Comparison of ENCODE assay signal across 19 cellular contexts in the genomic region with DNA sequence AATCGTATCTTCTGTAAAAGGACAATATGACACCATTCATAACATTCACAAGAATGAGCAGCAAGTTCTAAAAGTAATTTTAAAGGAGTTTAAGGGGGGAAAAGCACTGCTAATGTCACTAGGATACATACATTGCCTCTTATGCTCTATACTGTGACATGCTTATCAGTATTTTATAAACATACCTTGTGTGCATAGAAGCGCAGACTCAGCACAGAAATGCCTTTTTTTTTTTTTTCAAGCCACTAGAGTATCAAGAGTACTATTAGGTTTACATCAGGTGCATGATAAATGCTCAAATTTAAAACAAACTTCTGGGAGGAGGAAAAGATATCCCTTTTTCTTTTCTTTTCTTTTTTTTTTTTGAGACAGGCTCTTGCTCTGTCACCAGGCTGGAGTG. TPM values are rescaled to one million over a fixed set of nuclear protein-coding genes. Genes with fewer than 3 reads are reported as not detected.
DNase-seq lines count a peak whose midpoint lies in the region; ATAC-seq, FAIRE-seq and TF ChIP-seq lines count a peak whose summit lies in the region.
"Had no signal": no experiment of that assay in that cellular context is flagged by ENCODE, and none has a peak within 500 bp of the region (broad histone marks: within the 10 kb centered on the region; RNA-seq: fewer than 3 reads in every experiment).

No MANE protein-coding gene starts in this region.

- H3K4me3 Mint-ChIP-seq in CD8-positive, alpha-beta T cell: no peak overlapping the region
- H3K4me3 Mint-ChIP-seq: CD4-positive, alpha-beta memory T cell had no signal

- peak overlapping the region; percentile 8; the same call in 1 of the 2 replicates for H3K27ac ChIP-seq in 22Rv1
- no peak overlapping the region for H3K27ac ChIP-seq in CD8-positive, alpha-beta T cell (ENCODE audit: low read depth, low read length)
- peak overlapping the region; percentile 37; the same call in 1 of the 3 replicates for H3K27ac ChIP-seq in K562 (ENCODE audit: extremely low read depth, low read depth, low read length)
- no peak overlapping the region for H3K27ac ChIP-seq in osteoblast (ENCODE audit: low read depth, low read length)
- H3K27ac ChIP-seq in RWPE1: no peak overlapping the region

- WGBS in K562 (ENCODE audit: insufficient coverage, low coverage, missing lambda C conversion rate): 0% methylated on average over 2 of the region's 2 CpGs

- TF ChIP-seq POLR2A in K562 (conservative IDR thresholded peaks at IDR 0.05): no peak

- H3K9me1 ChIP-seq in K562 (ENCODE audit: control insufficient read depth, insufficient read depth, low read length): no peaks in the 10 kb centered on the region

- H3K36me3 ChIP-seq in CD8-positive, alpha-beta T cell (ENCODE audit: insufficient read depth, low read length): peaks cover 25% of the 10 kb centered on the region
- H3K36me3 ChIP-seq in K562 (ENCODE audit: control insufficient read depth, insufficient read depth, low read length): peaks cover 31% of the 10 kb centered on the region
- peaks cover 35% of the 10 kb centered on the region for H3K36me3 ChIP-seq in osteoblast (ENCODE audit: insufficient read depth, low read length)

- H3K27ac Mint-ChIP-seq in CD8-positive, alpha-beta T cell: peak overlapping the region; percentile 16

- no peaks in the 10 kb centered on the region for H3K9me3 ChIP-seq in CD8-positive, alpha-beta T cell (ENCODE audit: low read length)
- H3K9me3 ChIP-seq in K562 (replicated peaks; ENCODE audit: control insufficient read depth, insufficient read depth, low read depth, low read length) (no peaks in the 10 kb centered on the region), osteoblast (ENCODE audit: low read depth, low read length) (no peaks in the 10 kb centered on the region)

- H4K20me1 ChIP-seq in K562 (replicated peaks; ENCODE audit: control insufficient read depth, insufficient read depth, low read length) (no peaks in the 10 kb centered on the region), osteoblast (ENCODE audit: insufficient read depth, low read length) (peaks cover 13% of the 10 kb centered on the region)

- no peak for TF ChIP-seq RAD21 in K562 (CRISPR knock-in tag; conservative IDR thresholded peaks at IDR 0.05 in 1 of 2, IDR thresholded peaks at IDR 0.05 in 1 of 2)

- TF ChIP-seq CTCF in 22Rv1 (IDR thresholded peaks at IDR 0.05) (no peak), K562 (IDR thresholded peaks at IDR 0.05 in 2 of 3, conservative IDR thresholded peaks at IDR 0.05 in 1 of 3; ENCODE audit: insufficient read depth in 2 of 3, low read depth in 1 of 3, low read length in 3 of 3) (no peak), osteoblast (IDR thresholded peaks at IDR 0.05; ENCODE audit: extremely low read depth, low read depth, low read length) (no peak), RWPE1 (conservative IDR thresholded peaks at IDR 0.05; ENCODE audit: low read depth) (no peak)
- no peak for TF ChIP-seq CTCF in CD8-positive, alpha-beta T cell (IDR thresholded peaks at IDR 0.05)

- no peak for TF ChIP-seq EP300 in K562 (IDR thresholded peaks at IDR 0.05; ENCODE audit: low read length)

- FAIRE-seq in K562 (lab: Jason Lieb, UNC): no peak
- FAIRE-seq: D721Med, G401.6, GM12878 had no signal

- H3K27me3 ChIP-seq in CD8-positive, alpha-beta T cell (ENCODE audit: insufficient read depth, low read length): no peaks in the 10 kb centered on the region
- H3K27me3 ChIP-seq in K562 (ENCODE audit: control insufficient read depth in 2 of 2, insufficient read depth in 2 of 2, low read length in 2 of 2) (no peaks in the 10 kb centered on the region), osteoblast (ENCODE audit: insufficient read depth, low read length) (no peaks in the 10 kb centered on the region)

- H3K9me3 Mint-ChIP-seq in CD8-positive, alpha-beta T cell: no peaks in the 10 kb centered on the region
- H3K9me3 Mint-ChIP-seq: CD4-positive, alpha-beta memory T cell had no signal

- POLR2A ChIA-PET in CD8-positive, alpha-beta T cell (lab: Charles Lee): interaction anchor here (0.6 kb wide), 1 partner anchor 352 kb away, joined by 3 read pairs; no protein-coding TSS in a partner anchor
- POLR2A ChIA-PET in K562 (lab: Yijun Ruan, JAX): interaction anchor here (2.7 kb wide), 1 partner anchor 13 kb away, joined by 12 read pairs; the partner anchor contains the start of gene SMARCC2
- POLR2A ChIA-PET in RWPE1 (lab: Yijun Ruan, JAX; ENCODE audit: low non-redundant PET): interaction anchor here (0.6 kb wide), 1 partner anchor 27 kb away, joined by 4 read pairs; the partner anchor contains the start of gene SLC39A5

- H2AFZ ChIP-seq in K562 (ENCODE audit: low read depth, low read length) (peak overlapping the region; percentile 4), osteoblast (ENCODE audit: low read length) (no peak overlapping the region)

- no peaks in the 10 kb centered on the region for H3K4me1 ChIP-seq in CD8-positive, alpha-beta T cell (ENCODE audit: insufficient read depth, low read length)
- peaks cover 2 to 25% of the 10 kb centered on the region in 2 experiments; a peak in 3 of 5 replicates for H3K4me1 ChIP-seq in K562 (replicated peaks in 1 of 2; ENCODE audit: control insufficient read depth in 2 of 2, insufficient read depth in 2 of 2, low read length in 2 of 2)
- H3K4me1 ChIP-seq in osteoblast (ENCODE audit: insufficient read depth, low read length): peaks cover 11% of the 10 kb centered on the region

- no peak overlapping the region for H3K4me3 ChIP-seq in CD8-positive, alpha-beta T cell (ENCODE audit: low read depth, low read length)
- no peak overlapping the region for H3K4me3 ChIP-seq in K562
- no peak overlapping the region for H3K4me3 ChIP-seq in osteoblast (ENCODE audit: insufficient read depth, low read length)
- H3K4me3 ChIP-seq: GM12878 had no signal

- H3K36me3 Mint-ChIP-seq in CD8-positive, alpha-beta T cell: peaks cover 31% of the 10 kb centered on the region

- no peak for DNase-seq in CD8-positive, alpha-beta T cell
- DNase-seq in K562 (ENCODE audit: extremely low read depth in 1 of 4, low spot score in 3 of 4) (no peak), osteoblast (ENCODE audit: insufficient read length, low spot score, missing footprints) (peak; percentile 4), SK-N-DZ (ENCODE audit: low spot score) (no peak), cerebellar nuclear complex (lab: John Stamatoyannopoulos, UW) (no peak), RWPE1 (ENCODE audit: low spot score) (no peak)
- DNase-seq in stimulated activated CD4-positive, alpha-beta T cell treated with anti-CD3 and anti-CD28 coated beads, Interleukin-2, amount 100 ng/mL, for 48 hours: no peak
- DNase-seq: AML-193; CD4-positive, alpha-beta memory T cell; DND-41; NCI-H187; NCI-H226; NCI-H524 treated with DMSO at 0.1 percent for 48 hours; SHP77 treated with DMSO at 0.1 percent for 48 hours had no signal

- no peaks in the 10 kb centered on the region for H3K4me1 Mint-ChIP-seq in CD8-positive, alpha-beta T cell (ENCODE audit: low read depth)

- H3K79me2 ChIP-seq in K562 (ENCODE audit: control insufficient read depth, insufficient read depth, low read length) (no peaks in the 10 kb centered on the region), osteoblast (ENCODE audit: insufficient read depth, low read length) (no peaks in the 10 kb centered on the region)

- intact Hi-C loops in CD8-positive, alpha-beta T cell (cut with DNase I, micrococcal nuclease): no loop called here
- intact Hi-C loops in K562 (cut with micrococcal nuclease): no loop called here

- no peak for ATAC-seq in CD8-positive, alpha-beta T cell
- ATAC-seq in K562: peak; percentile 11; the same call in 2 of the 3 replicates
- ATAC-seq: GM12878, HCT116 had no signal

- no peak overlapping the region for H3K9ac ChIP-seq in K562 (ENCODE audit: insufficient read depth in 1 of 2, low read depth in 2 of 2, low read length in 2 of 2)

- CTCF ChIA-PET in CD8-positive, alpha-beta T cell (lab: Charles Lee): interaction anchor here (2.3 to 4.7 kb wide), 2 partner anchors 11 to 14 kb away, joined by 7 to 17 read pairs; partner anchors contain the start of gene SMARCC2
- CTCF ChIA-PET in K562 (lab: Yijun Ruan, JAX; ENCODE audit: low intra/inter-chr PET ratio) (no interaction called here), RWPE1 (lab: Yijun Ruan, JAX) (interaction anchor here (3.1 kb wide), 1 partner anchor 13 kb away, joined by 11 read pairs; the partner anchor contains the start of gene SMARCC2)

- no peak overlapping the region for H3K4me2 ChIP-seq in K562 (ENCODE audit: insufficient read depth, low read length)
- H3K4me2 ChIP-seq in osteoblast (ENCODE audit: insufficient read depth, low read length): no peak overlapping the region

- no peaks in the 10 kb centered on the region for H3K27me3 Mint-ChIP-seq in CD8-positive, alpha-beta T cell (ENCODE audit: low read depth)
- H3K27me3 Mint-ChIP-seq: CD4-positive, alpha-beta memory T cell had no signal

- no TSS peak for BruUV-seq in K562 (replicated peaks; lab: Mats Ljungman, UMichigan)

- in situ Hi-C loops in K562 (cut with MboI): no loop called here

RNA-seq across cellular contexts. Expression of gene SMARCC2, which starts 13.6 kb away (rescaled TPM):
- 100 to 1,000 TPM; 109 to 113 TPM for total RNA-seq in CD8-positive, alpha-beta T cell
- total RNA-seq in K562 (2011; cell fraction: chromatin; rRNA removed; ENCODE audit: low replicate concordance): 585 and 631 TPM in 2 replicates
- 245 and 259 TPM in 2 replicates for total RNA-seq in K562 (2011; cell fraction: nucleolus; rRNA removed)
- 295 and 306 TPM in 2 replicates for total RNA-seq in K562 (2011; cell fraction: nucleoplasm; rRNA removed)
- total RNA-seq in K562 (2014; rRNA removed): 30.8 and 32.4 TPM in 2 replicates
- total RNA-seq in K562 (2014; rRNA removed; fragmentation: Illumina TruSeq; extraction: Trizol): 36.6 and 41.1 TPM in 2 replicates
- 35.0 and 35.9 TPM in 2 replicates for total RNA-seq in K562 (2015; rRNA removed; fragmentation: Illumina TruSeq; extraction: Trizol)
- 70.2 and 86.0 TPM in 2 replicates for total RNA-seq in K562 (2021)
- polyA plus RNA-seq in K562 (2011; rRNA removed): 45.1 and 64.6 TPM in 2 replicates
- polyA plus RNA-seq in K562 (2011; cell fraction: cytosol; rRNA removed): 21.5 and 23.9 TPM in 2 replicates
- 217 and 238 TPM in 2 replicates for polyA plus RNA-seq in K562 (2011; cell fraction: nucleus; rRNA removed)
- 80.2 and 85.8 TPM in 2 replicates for polyA plus RNA-seq in K562 (2012)
- polyA plus RNA-seq in K562 (2014; fragmentation: Illumina TruSeq; extraction: Trizol): 75.9 and 84.8 TPM in 2 replicates
- polyA plus RNA-seq in K562 (2014; fragmentation: Nextera tagmentation; extraction: Ambion mirVana): 10 to 100 TPM; 11.9 to 29.1 TPM
- 49.8 and 54.0 TPM in 2 replicates for polyA plus RNA-seq in K562 (2014; rRNA removed)
- 86.2 and 108 TPM in 2 replicates for polyA minus RNA-seq in K562 (2011; rRNA and poly(A)+ RNA removed)
- 50.7 and 61.7 TPM in 2 replicates for polyA minus RNA-seq in K562 (2011; cell fraction: cytosol; rRNA and poly(A)+ RNA removed)
- polyA minus RNA-seq in K562 (2011; cell fraction: nucleus; rRNA and poly(A)+ RNA removed): 101 and 155 TPM in 2 replicates
- 65.9 and 70.4 TPM in 2 replicates for total RNA-seq in osteoblast
- 37.5 and 42.6 TPM in 2 replicates for polyA plus RNA-seq in SK-N-DZ (2014; cell fraction: cytosol; rRNA removed)
- 113 and 170 TPM in 2 replicates for polyA plus RNA-seq in SK-N-DZ (2014; cell fraction: nucleus; rRNA removed)

RNA-seq across cellular contexts. Expression of gene RNF41, which starts 18.9 kb away (rescaled TPM):
- 10 to 100 TPM; 41.0 to 41.6 TPM for total RNA-seq in CD8-positive, alpha-beta T cell
- total RNA-seq in K562 (2011; cell fraction: chromatin; rRNA removed; ENCODE audit: low replicate concordance): 38.1 and 80.4 TPM in 2 replicates
- 46.2 and 48.2 TPM in 2 replicates for total RNA-seq in K562 (2011; cell fraction: nucleolus; rRNA removed)
- total RNA-seq in K562 (2011; cell fraction: nucleoplasm; rRNA removed): 35.6 and 42.0 TPM in 2 replicates
- total RNA-seq in K562 (2014; rRNA removed) (28.7 and 39.7 TPM in 2 replicates), K562 (2014; rRNA removed; fragmentation: Illumina TruSeq; extraction: Trizol) (32.2 and 33.8 TPM in 2 replicates), K562 (2015; rRNA removed; fragmentation: Illumina TruSeq; extraction: Trizol) (28.2 and 29.0 TPM in 2 replicates), K562 (2021) (37.1 and 40.6 TPM in 2 replicates), osteoblast (155 and 159 TPM in 2 replicates)
- polyA plus RNA-seq in K562 (2011; rRNA removed) (45.4 and 63.8 TPM in 2 replicates), K562 (2014; fragmentation: Illumina TruSeq; extraction: Trizol) (46.8 and 53.2 TPM in 2 replicates), K562 (2014; fragmentation: Nextera tagmentation; extraction: Ambion mirVana) (10 to 100 TPM; 29.7 to 30.0 TPM), K562 (2014; rRNA removed) (36.0 and 39.3 TPM in 2 replicates)
- 85.1 and 97.2 TPM in 2 replicates for polyA plus RNA-seq in K562 (2011; cell fraction: cytosol; rRNA removed)
- 35.0 and 44.2 TPM in 2 replicates for polyA plus RNA-seq in K562 (2011; cell fraction: nucleus; rRNA removed)
- polyA plus RNA-seq in K562 (2012): 22.7 and 44.3 TPM in 2 replicates
- 94.3 and 95.6 TPM in 2 replicates for polyA minus RNA-seq in K562 (2011; rRNA and poly(A)+ RNA removed)
- 44.2 and 59.1 TPM in 2 replicates for polyA minus RNA-seq in K562 (2011; cell fraction: cytosol; rRNA and poly(A)+ RNA removed)
- 19.4 and 38.8 TPM in 2 replicates for polyA minus RNA-seq in K562 (2011; cell fraction: nucleus; rRNA and poly(A)+ RNA removed)
- polyA plus RNA-seq in SK-N-DZ (2014; cell fraction: cytosol; rRNA removed): 45.4 and 48.1 TPM in 2 replicates
- 25.7 and 25.9 TPM in 2 replicates for polyA plus RNA-seq in SK-N-DZ (2014; cell fraction: nucleus; rRNA removed)

RNA-seq across cellular contexts. Expression of gene NABP2, which starts 21.3 kb away (rescaled TPM):
- 1 to 10 TPM; 6.8 to 7.4 TPM for total RNA-seq in CD8-positive, alpha-beta T cell
- total RNA-seq in K562 (2011; cell fraction: chromatin; rRNA removed; ENCODE audit: low replicate concordance): 7.0 and 11.2 TPM in 2 replicates
- 9.1 and 11.5 TPM in 2 replicates for total RNA-seq in K562 (2011; cell fraction: nucleolus; rRNA removed)
- 12.6 and 12.7 TPM in 2 replicates for total RNA-seq in K562 (2011; cell fraction: nucleoplasm; rRNA removed)
- 49.3 and 53.1 TPM in 2 replicates for total RNA-seq in K562 (2014; rRNA removed)
- total RNA-seq in K562 (2014; rRNA removed; fragmentation: Illumina TruSeq; extraction: Trizol): 38.1 and 38.2 TPM in 2 replicates
- 50.0 and 51.5 TPM in 2 replicates for total RNA-seq in K562 (2015; rRNA removed; fragmentation: Illumina TruSeq; extraction: Trizol)
- 39.5 and 43.1 TPM in 2 replicates for total RNA-seq in K562 (2021)
- polyA plus RNA-seq in K562 (2011; rRNA removed): 51.6 and 60.6 TPM in 2 replicates
- polyA plus RNA-seq in K562 (2011; cell fraction: cytosol; rRNA removed): 66.8 and 75.5 TPM in 2 replicates
- 13.8 and 14.0 TPM in 2 replicates for polyA plus RNA-seq in K562 (2011; cell fraction: nucleus; rRNA removed)
- 44.4 and 46.0 TPM in 2 replicates for polyA plus RNA-seq in K562 (2012)
- 43.5 and 43.8 TPM in 2 replicates for polyA plus RNA-seq in K562 (2014; fragmentation: Illumina TruSeq; extraction: Trizol)
- polyA plus RNA-seq in K562 (2014; fragmentation: Nextera tagmentation; extraction: Ambion mirVana): 10 to 100 TPM; 11.3 to 28.0 TPM
- 46.8 and 58.2 TPM in 2 replicates for polyA plus RNA-seq in K562 (2014; rRNA removed)
- 27.9 and 28.7 TPM in 2 replicates for polyA minus RNA-seq in K562 (2011; rRNA and poly(A)+ RNA removed)
- 17.8 and 19.0 TPM in 2 replicates for polyA minus RNA-seq in K562 (2011; cell fraction: cytosol; rRNA and poly(A)+ RNA removed)
- polyA minus RNA-seq in K562 (2011; cell fraction: nucleus; rRNA and poly(A)+ RNA removed): 4.4 and 8.1 TPM in 2 replicates
- 26.8 and 27.4 TPM in 2 replicates for total RNA-seq in osteoblast
- polyA plus RNA-seq in SK-N-DZ (2014; cell fraction: cytosol; rRNA removed): 143 and 150 TPM in 2 replicates
- polyA plus RNA-seq in SK-N-DZ (2014; cell fraction: nucleus; rRNA removed): 36.9 and 39.5 TPM in 2 replicates

RNA-seq across cellular contexts. Expression of gene SLC39A5, which starts 27.0 kb away (rescaled TPM):
- not detected for total RNA-seq in CD8-positive, alpha-beta T cell
- total RNA-seq in K562 (2011; cell fraction: chromatin; rRNA removed; ENCODE audit: low replicate concordance): 0.76 and 0.83 TPM in 2 replicates
- total RNA-seq in K562 (2011; cell fraction: nucleolus; rRNA removed): 0.67 and 1.6 TPM in 2 replicates
- total RNA-seq in K562 (2011; cell fraction: nucleoplasm; rRNA removed): 1.5 and 2.7 TPM in 2 replicates
- total RNA-seq in K562 (2014; rRNA removed): not detected in 2 replicates
- total RNA-seq in K562 (2014; rRNA removed; fragmentation: Illumina TruSeq; extraction: Trizol): not detected in 2 replicates
- not detected in 2 replicates for total RNA-seq in K562 (2015; rRNA removed; fragmentation: Illumina TruSeq; extraction: Trizol)
- total RNA-seq in K562 (2021): 0.27 TPM in 1 of 2 replicates, not detected in the other
- 0.08 and 0.18 TPM in 2 replicates for polyA plus RNA-seq in K562 (2011; rRNA removed)
- polyA plus RNA-seq in K562 (2011; cell fraction: cytosol; rRNA removed): 0.06 TPM in 1 of 2 replicates, not detected in the other
- polyA plus RNA-seq in K562 (2011; cell fraction: nucleus; rRNA removed): 0.41 and 0.42 TPM in 2 replicates
- polyA plus RNA-seq in K562 (2012): 0.13 and 0.40 TPM in 2 replicates
- 0.10 TPM in 1 of 2 replicates, not detected in the other for polyA plus RNA-seq in K562 (2014; fragmentation: Illumina TruSeq; extraction: Trizol)
- not detected for polyA plus RNA-seq in K562 (2014; fragmentation: Nextera tagmentation; extraction: Ambion mirVana)
- not detected in 2 replicates for polyA plus RNA-seq in K562 (2014; rRNA removed)
- polyA minus RNA-seq in K562 (2011; rRNA and poly(A)+ RNA removed): not detected in 2 replicates
- polyA minus RNA-seq in K562 (2011; cell fraction: cytosol; rRNA and poly(A)+ RNA removed): not detected in 2 replicates
- polyA minus RNA-seq in K562 (2011; cell fraction: nucleus; rRNA and poly(A)+ RNA removed): not detected in 2 replicates
- total RNA-seq in osteoblast: not detected in 2 replicates
- 0.45 and 1.0 TPM in 2 replicates for polyA plus RNA-seq in SK-N-DZ (2014; cell fraction: cytosol; rRNA removed)
- 3.8 and 11.3 TPM in 2 replicates for polyA plus RNA-seq in SK-N-DZ (2014; cell fraction: nucleus; rRNA removed)
- polyA plus RNA-seq: CD4-positive, alpha-beta memory T cell had no signal

RNA-seq across cellular contexts. Expression of gene MYL6, which starts 44.7 kb away (rescaled TPM):
- total RNA-seq in CD8-positive, alpha-beta T cell: 100 to 1,000 TPM; 580 to 582 TPM
- 310 and 505 TPM in 2 replicates for total RNA-seq in K562 (2011; cell fraction: chromatin; rRNA removed; ENCODE audit: low replicate concordance)
- total RNA-seq in K562 (2011; cell fraction: nucleolus; rRNA removed): 376 and 393 TPM in 2 replicates
- total RNA-seq in K562 (2011; cell fraction: nucleoplasm; rRNA removed): 418 and 429 TPM in 2 replicates
- total RNA-seq in K562 (2014; rRNA removed) (732 and 768 TPM in 2 replicates), K562 (2014; rRNA removed; fragmentation: Illumina TruSeq; extraction: Trizol) (816 and 934 TPM in 2 replicates), K562 (2015; rRNA removed; fragmentation: Illumina TruSeq; extraction: Trizol) (939 and 958 TPM in 2 replicates), K562 (2021) (535 and 557 TPM in 2 replicates), osteoblast (848 and 873 TPM in 2 replicates)
- polyA plus RNA-seq in K562 (2011; rRNA removed) (1,427 and 1,548 TPM in 2 replicates), K562 (2014; fragmentation: Illumina TruSeq; extraction: Trizol) (745 and 824 TPM in 2 replicates), K562 (2014; fragmentation: Nextera tagmentation; extraction: Ambion mirVana) (1,000 to 10,000 TPM; 1,377 to 1,664 TPM), K562 (2014; rRNA removed) (954 and 1,028 TPM in 2 replicates)
- 926 and 1,517 TPM in 2 replicates for polyA plus RNA-seq in K562 (2011; cell fraction: cytosol; rRNA removed)
- polyA plus RNA-seq in K562 (2011; cell fraction: nucleus; rRNA removed): 539 and 809 TPM in 2 replicates
- 904 and 962 TPM in 2 replicates for polyA plus RNA-seq in K562 (2012)
- polyA minus RNA-seq in K562 (2011; rRNA and poly(A)+ RNA removed): 374 and 408 TPM in 2 replicates
- polyA minus RNA-seq in K562 (2011; cell fraction: cytosol; rRNA and poly(A)+ RNA removed): 157 and 158 TPM in 2 replicates
- polyA minus RNA-seq in K562 (2011; cell fraction: nucleus; rRNA and poly(A)+ RNA removed): 136 and 283 TPM in 2 replicates
- polyA plus RNA-seq in SK-N-DZ (2014; cell fraction: cytosol; rRNA removed): 987 and 1,003 TPM in 2 replicates
- polyA plus RNA-seq in SK-N-DZ (2014; cell fraction: nucleus; rRNA removed): 395 and 729 TPM in 2 replicates

Comparison
In these comparisons a context has a peak if more than half of its experiments do, and no peak if none do; other contexts are left out.
1. H3K27ac ChIP-seq: peak in 22Rv1 (single experiment) and K562 (single experiment); none in CD8-positive, alpha-beta T cell (single experiment), osteoblast (single experiment) and RWPE1 (single experiment).